In genomic region chrX:153725832-153726285, GRCh38 we compare ENCODE assay signal across 10 cellular contexts. TPM values are rescaled to one million over a fixed set of nuclear protein-coding genes. Genes with fewer than 3 reads are reported as not detected.
DNase-seq lines count a peak whose midpoint lies in the region; ATAC-seq, FAIRE-seq and TF ChIP-seq lines count a peak whose summit lies in the region.
"Had no signal": no experiment of that assay in that cellular context is flagged by ENCODE, and none has a peak within 500 bp of the region (broad histone marks: within the 10 kb centered on the region; RNA-seq: fewer than 3 reads in every experiment).

No MANE protein-coding gene starts in this region.

- 55 to 78% methylated on average over 13 to 35 of the region's 35 CpGs for WGBS in lung, 2 donors
- WGBS in testis, 2 donors, result 55 to 60% methylated on average over 4 to 20 of the region's 35 CpGs

- FAIRE-seq in D721Med (lab: Jason Lieb, UNC), result no peak
- FAIRE-seq: GM19239 had no signal

- peak overlapping the region; percentile 29 for H3K27ac Mint-ChIP-seq in activated CD4-positive, alpha-beta T cell treated with anti-CD3 and anti-CD28 coated beads, Interleukin-2, amount 10 ng/mL, durations not matched to agents 24 days and 14 days
- no peak overlapping the region for H3K27ac Mint-ChIP-seq in activated naive CD8-positive, alpha-beta T cell treated with anti-CD3 and anti-CD28 coated beads, Interleukin-2, amount 50 U/mL, for 24 hours

- H3K4me3 ChIP-seq in lung (no peak overlapping the region), testis (peak overlapping the region in 1 of 2 donors; percentile 79)

- H3K9me3 ChIP-seq in lung (ENCODE audit: control insufficient read depth in 2 of 2, insufficient read depth in 1 of 2, low read length in 1 of 2) (peaks cover 0 to 17% of the 10 kb centered on the region in 2 donors), testis (no peaks in the 10 kb centered on the region)

- H3K36me3 ChIP-seq in lung (ENCODE audit: control insufficient read depth in 2 of 2, insufficient read depth in 2 of 2, low read length in 2 of 2) (no peaks in the 10 kb centered on the region), testis (ENCODE audit: low read depth, missing control alignments) (no peaks in the 10 kb centered on the region)

- H3K4me1 ChIP-seq in lung (ENCODE audit: control insufficient read depth in 2 of 2, insufficient read depth in 2 of 2, low read length in 2 of 2) (peaks cover 9 to 15% of the 10 kb centered on the region in 2 donors), testis (no peaks in the 10 kb centered on the region)

- no peaks in the 10 kb centered on the region for H3K27me3 ChIP-seq in lung (ENCODE audit: control insufficient read depth, insufficient read depth)
- H3K27me3 ChIP-seq in testis, result no peaks in the 10 kb centered on the region

- peaks cover 16% of the 10 kb centered on the region for H3K4me1 Mint-ChIP-seq in activated CD4-positive, alpha-beta T cell treated with anti-CD3 and anti-CD28 coated beads, Interleukin-2, amount 10 ng/mL, durations not matched to agents 24 days and 14 days
- H3K4me1 Mint-ChIP-seq in activated naive CD8-positive, alpha-beta T cell treated with anti-CD3 and anti-CD28 coated beads, Interleukin-2, amount 50 U/mL, for 24 hours, result peaks cover 25% of the 10 kb centered on the region

- H3K27ac ChIP-seq in lung (ENCODE audit: low read depth in 1 of 2, low read length in 1 of 2) (peak overlapping the region; percentile 82 to 87), testis (peak overlapping the region; percentile 72 to 82)

- DNase-seq in activated CD4-positive, alpha-beta T cell treated with anti-CD3 and anti-CD28 coated beads, Interleukin-2, amount 10 ng/mL, durations not matched to agents 24 days and 14 days, result no peak
- DNase-seq in activated CD4-positive, alpha-beta T cell treated with anti-CD3 and anti-CD28 coated beads for 48 hours, result no peak
- no peak for DNase-seq in activated naive CD8-positive, alpha-beta T cell treated with anti-CD3 and anti-CD28 coated beads, Interleukin-2, amount 50 U/mL, for 24 hours
- no peak for DNase-seq in lung (ENCODE audit: low spot score)
- no peak for DNase-seq in testis
- DNase-seq in D721Med (ENCODE audit: insufficient read length, low spot score), result no peak
- DNase-seq in SK-N-DZ (ENCODE audit: low spot score), result no peak
- DNase-seq in LoVo (ENCODE audit: low spot score), result no peak

- intact Hi-C loops in activated CD4-positive, alpha-beta T cell treated with anti-CD3 and anti-CD28 coated beads, Interleukin-2, amount 10 ng/mL, durations not matched to agents 24 days and 14 days (cut with micrococcal nuclease), result loop anchor here (2.0 kb wide), 2 partner anchors 127 to 245 kb away; partner anchors contain the start of genes CCNQ and HCFC1
- intact Hi-C loops in testis (cut with DNase I; ENCODE audit: low total_unique reads), result loop anchor here (10.0 kb wide), 1 partner anchor 69 kb away; the partner anchor contains the start of genes IDH3G and SSR4

- peaks cover 15% of the 10 kb centered on the region for H3K36me3 Mint-ChIP-seq in activated CD4-positive, alpha-beta T cell treated with anti-CD3 and anti-CD28 coated beads, Interleukin-2, amount 10 ng/mL, durations not matched to agents 24 days and 14 days (ENCODE audit: low read depth)
- H3K36me3 Mint-ChIP-seq in activated naive CD8-positive, alpha-beta T cell treated with anti-CD3 and anti-CD28 coated beads, Interleukin-2, amount 50 U/mL, for 24 hours (ENCODE audit: low read depth), result peaks cover 7% of the 10 kb centered on the region

- no peaks in the 10 kb centered on the region for H3K27me3 Mint-ChIP-seq in activated CD4-positive, alpha-beta T cell treated with anti-CD3 and anti-CD28 coated beads, Interleukin-2, amount 10 ng/mL, durations not matched to agents 24 days and 14 days
- no peaks in the 10 kb centered on the region for H3K27me3 Mint-ChIP-seq in activated naive CD8-positive, alpha-beta T cell treated with anti-CD3 and anti-CD28 coated beads, Interleukin-2, amount 50 U/mL, for 24 hours

- no peak for TF ChIP-seq POLR2A in testis (IDR thresholded peaks at IDR 0.05)

- peak overlapping the region; percentile 75 for H3K4me3 Mint-ChIP-seq in activated CD4-positive, alpha-beta T cell treated with anti-CD3 and anti-CD28 coated beads, Interleukin-2, amount 10 ng/mL, durations not matched to agents 24 days and 14 days
- peak overlapping the region; percentile 46 for H3K4me3 Mint-ChIP-seq in activated naive CD8-positive, alpha-beta T cell treated with anti-CD3 and anti-CD28 coated beads, Interleukin-2, amount 50 U/mL, for 24 hours

- no peak for ATAC-seq in activated naive CD8-positive, alpha-beta T cell treated with anti-CD3 and anti-CD28 coated beads, Interleukin-2, amount 50 U/mL, for 24 hours
- no peak for ATAC-seq in lung (ENCODE audit: insufficient read depth, low FRiP score)

- H3K9me3 Mint-ChIP-seq in activated CD4-positive, alpha-beta T cell treated with anti-CD3 and anti-CD28 coated beads, Interleukin-2, amount 10 ng/mL, durations not matched to agents 24 days and 14 days, result no peaks in the 10 kb centered on the region
- H3K9me3 Mint-ChIP-seq in activated naive CD8-positive, alpha-beta T cell treated with anti-CD3 and anti-CD28 coated beads, Interleukin-2, amount 50 U/mL, for 24 hours, result no peaks in the 10 kb centered on the region

- TF ChIP-seq CTCF in lung (IDR thresholded peaks at IDR 0.05; ENCODE audit: control extremely low read depth, extremely low read depth), result no peak
- no peak for TF ChIP-seq CTCF in testis (IDR thresholded peaks at IDR 0.05)
- no peak for TF ChIP-seq CTCF in D721Med (IDR thresholded peaks at IDR 0.05; ENCODE audit: insufficient read depth, missing control alignments)

RNA-seq across cellular contexts. Expression of gene ABCD1, which starts 1.2 kb away (rescaled TPM):
- total RNA-seq in activated CD4-positive, alpha-beta T cell treated with anti-CD3 and anti-CD28 coated beads, Interleukin-2, amount 10 ng/mL, durations not matched to agents 24 days and 14 days, result 6.6 and 7.7 TPM in 2 replicates
- total RNA-seq in lung (10 to 100 TPM in 1 of 2 donors, 1 to 10 TPM in 1; 5.7 to 19.7 TPM), testis (100 to 1,000 TPM in 1 of 2 donors, 10 to 100 TPM in 1; 84.4 to 112 TPM)
- polyA plus RNA-seq in lung (10 to 100 TPM in 1 of 2 donors, 1 to 10 TPM in 1; 7.9 to 12.7 TPM), testis (ENCODE audit: insufficient read depth, low read depth, low replicate concordance) (34.3 TPM)
- 7.7 and 10.2 TPM in 2 replicates for polyA plus RNA-seq in SK-N-DZ (2014; cell fraction: cytosol; rRNA removed)
- 12.3 and 13.9 TPM in 2 replicates for polyA plus RNA-seq in SK-N-DZ (2014; cell fraction: nucleus; rRNA removed)

RNA-seq across cellular contexts. Expression of gene BCAP31, which starts 1.7 kb away (rescaled TPM):
- 154 and 157 TPM in 2 replicates for total RNA-seq in activated CD4-positive, alpha-beta T cell treated with anti-CD3 and anti-CD28 coated beads, Interleukin-2, amount 10 ng/mL, durations not matched to agents 24 days and 14 days
- 100 to 1,000 TPM in 1 of 2 donors, 10 to 100 TPM in 1; 76.8 to 233 TPM for total RNA-seq in lung
- polyA plus RNA-seq in lung, result 100 to 1,000 TPM; 180 to 283 TPM
- total RNA-seq in testis, result 100 to 1,000 TPM; 149 to 153 TPM
- 222 TPM for polyA plus RNA-seq in testis (ENCODE audit: insufficient read depth, low read depth, low replicate concordance)
- 136 and 164 TPM in 2 replicates for polyA plus RNA-seq in SK-N-DZ (2014; cell fraction: cytosol; rRNA removed)
- polyA plus RNA-seq in SK-N-DZ (2014; cell fraction: nucleus; rRNA removed), result 43.7 and 77.0 TPM in 2 replicates

RNA-seq across cellular contexts. Expression of gene SLC6A8, which starts 38.1 kb away (rescaled TPM):
- total RNA-seq in activated CD4-positive, alpha-beta T cell treated with anti-CD3 and anti-CD28 coated beads, Interleukin-2, amount 10 ng/mL, durations not matched to agents 24 days and 14 days, result 3.5 TPM in 2 replicates
- total RNA-seq in lung (10 to 100 TPM in 1 of 2 donors, 1 to 10 TPM in 1; 9.6 to 21.5 TPM), testis (100 to 1,000 TPM in 1 of 2 donors, 10 to 100 TPM in 1; 91.3 to 107 TPM)
- polyA plus RNA-seq in lung (10 to 100 TPM in 1 of 2 donors, 1 to 10 TPM in 1; 5.3 to 10.2 TPM), testis (ENCODE audit: insufficient read depth, low read depth, low replicate concordance) (73.5 TPM)
- 18.4 and 31.5 TPM in 2 replicates for polyA plus RNA-seq in SK-N-DZ (2014; cell fraction: cytosol; rRNA removed)
- polyA plus RNA-seq in SK-N-DZ (2014; cell fraction: nucleus; rRNA removed), result 71.2 and 118 TPM in 2 replicates

RNA-seq across cellular contexts. Expression of gene PLXNB3, which starts 38.2 kb away (rescaled TPM):
- 0.43 and 0.49 TPM in 2 replicates for total RNA-seq in activated CD4-positive, alpha-beta T cell treated with anti-CD3 and anti-CD28 coated beads, Interleukin-2, amount 10 ng/mL, durations not matched to agents 24 days and 14 days
- total RNA-seq in lung (1 to 10 TPM; 1.0 to 2.6 TPM), testis (10 to 100 TPM; 49.3 to 57.9 TPM)
- polyA plus RNA-seq in lung (1 to 10 TPM; 1.2 to 1.7 TPM), testis (ENCODE audit: insufficient read depth, low read depth, low replicate concordance) (28.0 TPM)
- 0.53 and 1.4 TPM in 2 replicates for polyA plus RNA-seq in SK-N-DZ (2014; cell fraction: cytosol; rRNA removed)
- 6.2 and 8.0 TPM in 2 replicates for polyA plus RNA-seq in SK-N-DZ (2014; cell fraction: nucleus; rRNA removed)

RNA-seq across cellular contexts. Expression of gene PNCK, which starts 52.2 kb away (rescaled TPM):
- total RNA-seq in activated CD4-positive, alpha-beta T cell treated with anti-CD3 and anti-CD28 coated beads, Interleukin-2, amount 10 ng/mL, durations not matched to agents 24 days and 14 days, result 0.36 and 0.84 TPM in 2 replicates
- total RNA-seq in lung, result under 1 TPM; 0.67 to 0.77 TPM
- under 1 TPM; 0.44 to 0.67 TPM for polyA plus RNA-seq in lung
- 10 to 100 TPM; 41.0 to 51.5 TPM for total RNA-seq in testis
- polyA plus RNA-seq in testis (ENCODE audit: insufficient read depth, low read depth, low replicate concordance), result 19.9 TPM
- polyA plus RNA-seq in SK-N-DZ (2014; cell fraction: cytosol; rRNA removed), result 3.5 and 6.9 TPM in 2 replicates
- polyA plus RNA-seq in SK-N-DZ (2014; cell fraction: nucleus; rRNA removed), result 33.5 and 43.9 TPM in 2 replicates
- total RNA-seq: T-helper 2 cell treated with Interferon-gamma antibody and Interleukin-4, amounts not matched to agents 100 ng/mL and 5 ng/mL, for 36 hours had no signal

Comparison
In these comparisons a context has a peak if more than half of its experiments do, and no peak if none do; other contexts are left out.
1. RNA of gene SLC6A8, which starts 38.1 kb away (total RNA-seq): 91.3 to 107 TPM in testis; 9.6 to 21.5 TPM in lung and 3.5 TPM in activated CD4-positive, alpha-beta T cell treated with anti-CD3 and anti-CD28 coated beads, Interleukin-2, amount 10 ng/mL, durations not matched to agents 24 days and 14 days; every median in the first group is over 4 times any median in the second.